ENCODE assay signal across 18 cellular contexts in the genomic region with DNA sequence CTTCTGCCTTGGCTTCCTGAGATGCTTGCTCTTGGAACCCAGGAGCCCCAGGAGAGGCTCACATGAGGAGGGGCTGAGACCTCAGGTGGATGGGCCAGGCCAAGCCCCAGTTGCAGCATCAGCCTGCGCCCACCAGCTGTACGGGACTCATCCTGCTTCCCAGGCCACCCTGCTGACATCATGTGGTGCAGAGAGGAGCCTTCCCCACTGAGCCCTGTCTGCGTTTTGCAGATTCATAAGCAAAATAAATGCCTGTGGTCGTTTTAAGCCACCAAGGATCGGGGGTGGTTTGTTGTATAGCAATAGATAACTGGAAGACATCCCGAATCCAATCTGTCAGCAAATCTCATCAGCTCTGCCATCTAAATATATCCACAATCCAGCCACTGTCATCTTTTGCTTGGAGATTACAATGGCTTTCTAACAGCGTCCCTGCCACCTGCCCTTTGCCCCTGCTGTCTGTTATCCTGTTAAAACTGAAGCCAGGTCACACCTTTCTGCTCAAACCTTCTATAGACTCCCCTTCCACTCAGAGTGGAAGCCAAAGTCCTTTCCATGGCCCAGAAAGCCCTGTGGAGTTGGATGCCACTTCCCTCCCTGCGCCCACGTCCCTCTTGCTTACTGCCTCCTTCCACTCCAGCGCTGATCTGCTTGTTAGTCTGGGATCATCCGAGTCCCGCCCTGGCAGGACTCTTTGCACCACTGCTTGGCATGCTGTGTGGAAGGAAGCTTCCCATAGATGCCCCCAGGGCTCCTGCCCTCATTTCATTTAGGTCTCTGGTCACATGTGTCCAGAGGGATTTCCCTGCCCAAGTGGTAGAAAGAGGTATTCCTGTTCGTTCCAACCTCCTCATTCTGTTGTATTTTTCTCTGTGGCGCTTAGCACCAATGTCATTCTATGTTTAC. TPM values are rescaled to one million over a fixed set of nuclear protein-coding genes. Genes with fewer than 3 reads are reported as not detected.
DNase-seq lines count a peak whose midpoint lies in the region; ATAC-seq lines count a peak whose summit lies in the region.
"Had no signal": no experiment of that assay in that cellular context is flagged by ENCODE, and none has a peak within 500 bp of the region (broad histone marks: within the 10 kb centered on the region; RNA-seq: fewer than 3 reads in every experiment).

No MANE protein-coding gene starts in this region.

- no peak overlapping the region for H4K8ac ChIP-seq in neuronal stem cell (ENCODE audit: low read depth, low read length)

- no peak overlapping the region for H3K18ac ChIP-seq in neuronal stem cell (ENCODE audit: low read length)

- H3K27me3 ChIP-seq in GM23248 (replicated peaks; ENCODE audit: insufficient read depth) (peaks cover 12% of the 10 kb centered on the region; the same call in 1 of the 2 replicates), neuronal stem cell (ENCODE audit: control insufficient read depth in 3 of 3, insufficient read depth in 3 of 3, low read depth in 1 of 3, low read length in 3 of 3) (peaks cover 0 to 32% (median 0%) of the 10 kb centered on the region in 3 experiments)

- no peak overlapping the region for H2BK120ac ChIP-seq in neuronal stem cell (ENCODE audit: low read depth, low read length)

- H3K36me3 ChIP-seq in GM23248 (ENCODE audit: low read depth), result no peaks in the 10 kb centered on the region
- no peaks in the 10 kb centered on the region for H3K36me3 ChIP-seq in neuronal stem cell (replicated peaks in 1 of 2; ENCODE audit: control insufficient read depth in 2 of 2, insufficient read depth in 2 of 2, low read length in 2 of 2)

- no peak overlapping the region for H3K4me3 ChIP-seq in GM23248
- H3K4me3 ChIP-seq in neuronal stem cell (ENCODE audit: low read length in 2 of 2), result no peak overlapping the region
- H3K4me3 ChIP-seq: K562, lung, SK-N-MC had no signal

- H3K9ac ChIP-seq in GM23248 (no peak overlapping the region), neuronal stem cell (ENCODE audit: low read depth, low read length, poor library complexity) (no peak overlapping the region)

- in situ Hi-C loops in GM23248 (cut with MboI), result no loop called here

- H3K9me3 ChIP-seq in GM23248 (ENCODE audit: low read depth) (no peaks in the 10 kb centered on the region), neuronal stem cell (replicated peaks in 1 of 2; ENCODE audit: control insufficient read depth in 2 of 2, insufficient read depth in 1 of 2, low read depth in 1 of 2, low read length in 2 of 2) (peaks cover 0 to 1% of the 10 kb centered on the region in 2 donors)

- H2AK5ac ChIP-seq in neuronal stem cell (ENCODE audit: low read depth, low read length), result no peak overlapping the region

- 52 to 62% methylated on average over 13 to 14 of the region's 14 CpGs for WGBS in GM23248 (ENCODE audit: low coverage in 1 of 2, low lambda C conversion rate in 2 of 2, missing lambda C conversion rate in 2 of 2), 2 experiments
- WGBS in neuronal stem cell (ENCODE audit: extremely low coverage in 2 of 2, insufficient read length in 2 of 2, insufficient replicate concordance in 1 of 2), 2 donors, result no CpG with 5 or more reads among the region's 14 CpGs

- no peaks in the 10 kb centered on the region for H3F3A ChIP-seq in GM23248 (ENCODE audit: insufficient read depth)

- H2AFZ ChIP-seq in GM23248 (no peak overlapping the region), neuronal stem cell (ENCODE audit: low read length) (no peak overlapping the region)

- no peaks in the 10 kb centered on the region for H4K20me1 ChIP-seq in GM23248 (ENCODE audit: insufficient read depth)

- no peak overlapping the region for H2BK15ac ChIP-seq in neuronal stem cell (ENCODE audit: low read length)

- H3K79me2 ChIP-seq in GM23248 (ENCODE audit: insufficient read depth), result no peaks in the 10 kb centered on the region

- H3K4me2 ChIP-seq in GM23248 (ENCODE audit: unreplicated experiment) (no peak overlapping the region), neuronal stem cell (ENCODE audit: insufficient read depth, low read length, poor library complexity, severe bottlenecking) (no peak overlapping the region)

- no peak overlapping the region for H4K91ac ChIP-seq in neuronal stem cell (ENCODE audit: low read depth, low read length, poor library complexity)

- no peaks in the 10 kb centered on the region for H3K4me1 ChIP-seq in GM23248 (ENCODE audit: insufficient read depth)
- H3K4me1 ChIP-seq in neuronal stem cell (ENCODE audit: control insufficient read depth in 2 of 2, insufficient read depth in 1 of 2, low read depth in 1 of 2, low read length in 2 of 2), result peaks cover 2 to 15% of the 10 kb centered on the region in 2 donors

- no peaks in the 10 kb centered on the region for H3K79me1 ChIP-seq in neuronal stem cell (ENCODE audit: low read depth, low read length)

- ATAC-seq in GM18502 (IDR thresholded peaks at IDR 0.05; ENCODE audit: poor library complexity, unreplicated experiment), result no peak
- no peak for ATAC-seq in GM19467 (IDR thresholded peaks at IDR 0.05; ENCODE audit: unreplicated experiment)
- ATAC-seq: K562 had no signal

- no peak overlapping the region for H2BK12ac ChIP-seq in neuronal stem cell (ENCODE audit: low read length)

- no peak overlapping the region for H3K4ac ChIP-seq in neuronal stem cell (ENCODE audit: low read length)

- no peak overlapping the region for H3K27ac ChIP-seq in GM23248
- H3K27ac ChIP-seq in neuronal stem cell (replicated peaks; ENCODE audit: low read length), result no peak overlapping the region
- H3K27ac ChIP-seq: SK-N-MC had no signal

- H2BK5ac ChIP-seq in neuronal stem cell (ENCODE audit: low read length), result no peak overlapping the region

- H3K23ac ChIP-seq in neuronal stem cell (ENCODE audit: low read depth, low read length, poor library complexity), result no peak overlapping the region

- no peaks in the 10 kb centered on the region for H3K9me2 ChIP-seq in GM23248 (ENCODE audit: insufficient read depth)

- DNase-seq in GM23248, result peak; percentile 14
- peak; percentile 53 for DNase-seq in RPMI7951 (ENCODE audit: low read depth)
- DNase-seq in fibroblast of peridontal ligament (ENCODE audit: extremely low read depth), result peak; percentile 8
- DNase-seq in neuronal stem cell (ENCODE audit: low spot score), result no peak
- DNase-seq in NCI-H1436 (lab: John Stamatoyannopoulos, UW), result no peak
- DNase-seq: activated CD4-positive, alpha-beta memory T cell treated with anti-CD3 and anti-CD28 coated beads for 36 hours; activated naive CD8-positive, alpha-beta T cell treated with anti-CD3 and anti-CD28 coated beads, Interleukin-2, amount 10 ng/mL, durations not matched to agents 7 days and 5 days; activated T-cell treated with anti-CD3 and anti-CD28 coated beads, Interleukin-2, amount 50 U/mL, for 48 hours; central memory CD4-positive, alpha-beta T cell; NCI-H1092 treated with DMSO at 0.1 percent for 48 hours had no signal

- peak overlapping the region; percentile 57 for H3K14ac ChIP-seq in neuronal stem cell (ENCODE audit: low read length)

RNA-seq across cellular contexts. Expression of a gene that starts 24.0 kb away (rescaled TPM):
- total RNA-seq in GM23248 (2014; rRNA removed; shearing (Covaris generic)), result not detected in 2 replicates
- polyA plus RNA-seq in GM23248 (2016; fragmentation: Nextera tagmentation; extraction: Ambion mirVana), result not detected in 2 replicates
- total RNA-seq in RPMI7951 (2014; rRNA removed; shearing (Covaris generic)), result not detected in 2 replicates
- not detected for polyA plus RNA-seq in neuronal stem cell (2013, experiment 1 of 2)
- polyA plus RNA-seq in neuronal stem cell (2013, experiment 2 of 2), result not detected
- total RNA-seq: activated CD4-positive, alpha-beta memory T cell treated with anti-CD3 and anti-CD28 coated beads for 36 hours; activated naive CD8-positive, alpha-beta T cell treated with anti-CD3 and anti-CD28 coated beads, Interleukin-2, amount 10 ng/mL, durations not matched to agents 7 days and 5 days; K562; lung; temporal lobe had no signal
- polyA plus RNA-seq: CD14-positive monocyte, K562, lung, neural cell had no signal

RNA-seq across cellular contexts. Expression of a gene that starts 38.9 kb away (rescaled TPM):
- total RNA-seq in GM23248 (2014; rRNA removed; shearing (Covaris generic)), result 67.5 and 79.0 TPM in 2 replicates
- polyA plus RNA-seq in GM23248 (2016; fragmentation: Nextera tagmentation; extraction: Ambion mirVana), result 20.1 and 21.5 TPM in 2 replicates
- 34.1 and 46.9 TPM in 2 replicates for total RNA-seq in RPMI7951 (2014; rRNA removed; shearing (Covaris generic))
- 30.6 TPM for polyA plus RNA-seq in neuronal stem cell (2013, experiment 1 of 2)
- polyA plus RNA-seq in neuronal stem cell (2013, experiment 2 of 2), result 30.2 TPM

Comparison
In these comparisons a context has a peak if more than half of its experiments do, and no peak if none do; other contexts are left out.
1. DNase-seq: peak in GM23248 (single experiment), RPMI7951 (single experiment) and fibroblast of peridontal ligament (single experiment); none in neuronal stem cell (single experiment) and NCI-H1436 (single experiment).